9 cellular contexts compared by ENCODE assay signal in genomic region chrX:48938721-48939416, GRCh38. TPM values are rescaled to one million over a fixed set of nuclear protein-coding genes. Genes with fewer than 3 reads are reported as not detected.
DNase-seq lines count a peak whose midpoint lies in the region; ATAC-seq lines count a peak whose summit lies in the region.
"Had no signal": no experiment of that assay in that cellular context is flagged by ENCODE, and none has a peak within 500 bp of the region (broad histone marks: within the 10 kb centered on the region; RNA-seq: fewer than 3 reads in every experiment).

No MANE protein-coding gene starts in this region.

- peaks cover 93% of the 10 kb centered on the region for H3K4me1 Mint-ChIP-seq in activated T-cell treated with anti-CD3 and anti-CD28 coated beads, Interleukin-2, amount 50 U/mL, for 4 hours (ENCODE audit: low read depth)

- ATAC-seq in GM19372 (IDR thresholded peaks at IDR 0.05; ENCODE audit: low read depth, unreplicated experiment) (peak; percentile 39), HG03280 (IDR thresholded peaks at IDR 0.05; ENCODE audit: unreplicated experiment) (peak; percentile 44)
- ATAC-seq in activated T-cell treated with anti-CD3 and anti-CD28 coated beads, Interleukin-2, amount 50 U/mL, for 4 hours, result peak; percentile 52 to 55

- H3K36me3 Mint-ChIP-seq in activated T-cell treated with anti-CD3 and anti-CD28 coated beads, Interleukin-2, amount 50 U/mL, for 4 hours (ENCODE audit: insufficient read depth), result peaks cover 27% of the 10 kb centered on the region

- H3K27me3 ChIP-seq in MG63, result no peaks in the 10 kb centered on the region

- H3K36me3 ChIP-seq in MG63, result no peaks in the 10 kb centered on the region
- H3K36me3 ChIP-seq: thoracic aorta had no signal

- H3K4me3 ChIP-seq in MG63, result no peak overlapping the region
- H3K4me3 ChIP-seq: thoracic aorta had no signal

- H3K9me3 Mint-ChIP-seq in activated T-cell treated with anti-CD3 and anti-CD28 coated beads, Interleukin-2, amount 50 U/mL, for 4 hours, result no peaks in the 10 kb centered on the region

- DNase-seq in activated T-cell treated with anti-CD3 and anti-CD28 coated beads, Interleukin-2, amount 50 U/mL, for 4 hours, result peak; percentile 54
- peak; percentile 81 for DNase-seq in stimulated activated CD4-positive, alpha-beta T cell treated with anti-CD3 and anti-CD28 coated beads, Interleukin-4, amount 100 ng/mL, for 24 hours
- DNase-seq in COR-L47 (lab: John Stamatoyannopoulos, UW) (no peak), NCI-H2227 treated with DMSO at 0.1 percent for 48 hours (lab: John Stamatoyannopoulos, UW) (no peak), MG63 (no peak), NCI-H2196 (lab: John Stamatoyannopoulos, UW; ENCODE audit: unreplicated experiment) (no peak)

- H3K27me3 Mint-ChIP-seq in activated T-cell treated with anti-CD3 and anti-CD28 coated beads, Interleukin-2, amount 50 U/mL, for 4 hours (ENCODE audit: low read depth), result no peaks in the 10 kb centered on the region

- H3K4me3 Mint-ChIP-seq in activated T-cell treated with anti-CD3 and anti-CD28 coated beads, Interleukin-2, amount 50 U/mL, for 4 hours, result peak overlapping the region; percentile 82

- no peaks in the 10 kb centered on the region for H3K9me3 ChIP-seq in MG63
- H3K9me3 ChIP-seq: thoracic aorta had no signal

RNA-seq across cellular contexts. Expression of gene OTUD5, which starts 18.5 kb away (rescaled TPM):
- total RNA-seq in activated T-cell treated with anti-CD3 and anti-CD28 coated beads, Interleukin-2, amount 50 U/mL, for 4 hours, result 10 to 100 TPM; 55.5 to 65.2 (median 57.8) TPM
- total RNA-seq in MG63 (2014; rRNA removed; shearing (Covaris generic); ENCODE audit: low replicate concordance), result 21.9 and 27.4 TPM in 2 replicates

RNA-seq across cellular contexts. Expression of gene PIM2, which starts 20.0 kb away (rescaled TPM):
- total RNA-seq in activated T-cell treated with anti-CD3 and anti-CD28 coated beads, Interleukin-2, amount 50 U/mL, for 4 hours, result 100 to 1,000 TPM; 197 to 279 (median 270) TPM
- total RNA-seq in MG63 (2014; rRNA removed; shearing (Covaris generic); ENCODE audit: low replicate concordance), result 1.6 and 1.9 TPM in 2 replicates

RNA-seq across cellular contexts. Expression of gene SLC35A2, which starts 27.4 kb away (rescaled TPM):
- 10 to 100 TPM; 23.1 to 31.5 (median 30.6) TPM for total RNA-seq in activated T-cell treated with anti-CD3 and anti-CD28 coated beads, Interleukin-2, amount 50 U/mL, for 4 hours
- 16.6 and 25.9 TPM in 2 replicates for total RNA-seq in MG63 (2014; rRNA removed; shearing (Covaris generic); ENCODE audit: low replicate concordance)

RNA-seq across cellular contexts. Expression of gene KCND1, which starts 32.8 kb away (rescaled TPM):
- 1 to 10 TPM in 2 of 3 donors, under 1 TPM in 1; 0.71 to 1.1 (median 1.1) TPM for total RNA-seq in activated T-cell treated with anti-CD3 and anti-CD28 coated beads, Interleukin-2, amount 50 U/mL, for 4 hours
- 0.23 TPM in 1 of 2 replicates, not detected in the other for total RNA-seq in MG63 (2014; rRNA removed; shearing (Covaris generic); ENCODE audit: low replicate concordance)

RNA-seq across cellular contexts. Expression of gene PQBP1, which starts 41.1 kb away (rescaled TPM):
- total RNA-seq in activated T-cell treated with anti-CD3 and anti-CD28 coated beads, Interleukin-2, amount 50 U/mL, for 4 hours, result 100 to 1,000 TPM; 130 to 147 (median 139) TPM
- 117 and 168 TPM in 2 replicates for total RNA-seq in MG63 (2014; rRNA removed; shearing (Covaris generic); ENCODE audit: low replicate concordance)

Comparison
In these comparisons a context has a peak if more than half of its experiments do, and no peak if none do; other contexts are left out.
1. DNase-seq: peak in activated T-cell treated with anti-CD3 and anti-CD28 coated beads, Interleukin-2, amount 50 U/mL, for 4 hours (single experiment) and stimulated activated CD4-positive, alpha-beta T cell treated with anti-CD3 and anti-CD28 coated beads, Interleukin-4, amount 100 ng/mL, for 24 hours (single experiment); none in COR-L47 (single experiment), NCI-H2227 treated with DMSO at 0.1 percent for 48 hours (single experiment), MG63 (single experiment) and NCI-H2196 (single experiment).
2. RNA of gene PIM2, which starts 20.0 kb away (total RNA-seq): 197 to 279 TPM in activated T-cell treated with anti-CD3 and anti-CD28 coated beads, Interleukin-2, amount 50 U/mL, for 4 hours; 1.6 to 1.9 TPM in MG63; every median in the first group is over 10 times any median in the second.
3. Peak in every context shown above with its lines, with median percentiles within 50 percentile points of each other: ATAC-seq.